ENCODE assay signal across 21 cellular contexts in genomic region chr16:25033852-25034251, GRCh38. TPM values are rescaled to one million over a fixed set of nuclear protein-coding genes. Genes with fewer than 3 reads are reported as not detected.
DNase-seq lines count a peak whose midpoint lies in the region; ATAC-seq, FAIRE-seq and TF ChIP-seq lines count a peak whose summit lies in the region.
"Had no signal": no experiment of that assay in that cellular context is flagged by ENCODE, and none has a peak within 500 bp of the region (broad histone marks: within the 10 kb centered on the region; RNA-seq: fewer than 3 reads in every experiment).

No MANE protein-coding gene starts in this region.

- H3K9me3 ChIP-seq in CD4-positive, alpha-beta T cell (ENCODE audit: control insufficient read depth, low read length): no peaks in the 10 kb centered on the region
- H3K9me3 ChIP-seq in Panc1 (ENCODE audit: control insufficient read depth, insufficient read depth, low read depth, low read length): no peaks in the 10 kb centered on the region

- no peak overlapping the region for H3K27ac Mint-ChIP-seq in CD4-positive, alpha-beta T cell
- H3K27ac Mint-ChIP-seq in chondrocyte (ENCODE audit: unreplicated experiment) (peak overlapping the region; percentile 82), nephron (no peak overlapping the region)
- no peak overlapping the region for H3K27ac Mint-ChIP-seq in stimulated activated naive CD8-positive, alpha-beta T cell treated with anti-CD3 and anti-CD28 coated beads, Interleukin-15, amount 100 ng/mL, for 72 hours
- H3K27ac Mint-ChIP-seq: dendritic cell treated with granulocyte-macrophage colony-stimulating factor and Interleukin-4, amounts not matched to agents 40 ng/mL and 50 ng/mL, for 4 days; stimulated activated naive CD8-positive, alpha-beta T cell treated with anti-CD3 and anti-CD28 coated beads, Interleukin-15, Interleukin-2, amounts not matched to agents 100 ng/mL and 50 ng/mL, for 24 hours; T-cell; WTC11 had no signal

- H3K9me3 Mint-ChIP-seq in CD4-positive, alpha-beta T cell: no peaks in the 10 kb centered on the region
- H3K9me3 Mint-ChIP-seq in chondrocyte (ENCODE audit: low read depth) (no peaks in the 10 kb centered on the region), nephron (no peaks in the 10 kb centered on the region)
- no peaks in the 10 kb centered on the region for H3K9me3 Mint-ChIP-seq in stimulated activated naive CD8-positive, alpha-beta T cell treated with anti-CD3 and anti-CD28 coated beads, Interleukin-15, amount 100 ng/mL, for 72 hours
- H3K9me3 Mint-ChIP-seq: dendritic cell treated with granulocyte-macrophage colony-stimulating factor and Interleukin-4, amounts not matched to agents 40 ng/mL and 50 ng/mL, for 4 days; stimulated activated naive CD8-positive, alpha-beta T cell treated with anti-CD3 and anti-CD28 coated beads, Interleukin-15, Interleukin-2, amounts not matched to agents 100 ng/mL and 50 ng/mL, for 24 hours; T-cell; WTC11 had no signal

- CTCF ChIA-PET in CD4-positive, alpha-beta T cell (lab: Charles Lee): no interaction called here
- CTCF ChIA-PET in Panc1 (lab: Charles Lee): no interaction called here

- H3K36me3 ChIP-seq in Panc1 (ENCODE audit: control insufficient read depth, insufficient read depth, low read length): no peaks in the 10 kb centered on the region

- no peak for ATAC-seq in CD4-positive, alpha-beta T cell (ENCODE audit: poor library complexity)
- ATAC-seq in Panc1: no peak
- no peak for ATAC-seq in stimulated activated naive CD8-positive, alpha-beta T cell treated with anti-CD3 and anti-CD28 coated beads, Interleukin-15, Interleukin-2, amounts not matched to agents 100 U/mL and 50 U/mL, for 24 hours
- no peak for ATAC-seq in stimulated activated naive CD8-positive, alpha-beta T cell treated with anti-CD3 and anti-CD28 coated beads, Interleukin-15, amount 100 ng/mL, for 72 hours
- ATAC-seq: esophagus mucosa, left cardiac atrium, T-cell, WTC11 had no signal

- H3K27me3 ChIP-seq in CD4-positive, alpha-beta T cell (ENCODE audit: control insufficient read depth, insufficient read depth, low read length): no peaks in the 10 kb centered on the region
- H3K27me3 ChIP-seq in Panc1 (ENCODE audit: control insufficient read depth, insufficient read depth, low read length): no peaks in the 10 kb centered on the region

- H3K36me3 Mint-ChIP-seq in CD4-positive, alpha-beta T cell (ENCODE audit: low read depth): no peaks in the 10 kb centered on the region
- H3K36me3 Mint-ChIP-seq in chondrocyte (ENCODE audit: low read depth) (no peaks in the 10 kb centered on the region), nephron (ENCODE audit: low read depth) (no peaks in the 10 kb centered on the region)
- H3K36me3 Mint-ChIP-seq: WTC11 had no signal

- DNase-seq in CD4-positive, alpha-beta T cell: no peak
- DNase-seq in Panc1 (ENCODE audit: low read depth, low spot score) (no peak), chondrocyte (ENCODE audit: low spot score) (no peak), HTR-8/SVneo (ENCODE audit: insufficient read length, low spot score) (no peak), SW 1271 (lab: John Stamatoyannopoulos, UW) (no peak)
- DNase-seq in stimulated activated naive CD8-positive, alpha-beta T cell treated with anti-CD3 and anti-CD28 coated beads, Interleukin-15, Interleukin-2, amounts not matched to agents 100 U/mL and 50 U/mL, for 24 hours: no peak
- DNase-seq in stimulated activated naive CD8-positive, alpha-beta T cell treated with anti-CD3 and anti-CD28 coated beads, Interleukin-15, amount 100 ng/mL, for 72 hours: no peak
- DNase-seq: activated CD8-positive, alpha-beta memory T cell treated with anti-CD3 and anti-CD28 coated beads for 24 hours; AML-193; aorta; DMS 273 treated with DMSO at 0.1 percent for 48 hours; hypothalamus; left cardiac atrium; NCI-H146; NCI-H510A treated with DMSO at 0.1 percent for 48 hours; T-cell had no signal

- no peak for TF ChIP-seq CTCF in CD4-positive, alpha-beta T cell (IDR thresholded peaks at IDR 0.05)
- TF ChIP-seq CTCF in Panc1 (IDR thresholded peaks at IDR 0.05): no peak
- TF ChIP-seq CTCF in chondrocyte (IDR thresholded peaks at IDR 0.05): no peak
- TF ChIP-seq CTCF in nephron (IDR thresholded peaks at IDR 0.05; ENCODE audit: unreplicated experiment in 3 of 3): no peak

- no TSS peak for BruUV-seq in Panc1 (replicated peaks; lab: Mats Ljungman, UMichigan)

- peak overlapping the region; percentile 21 for H3K4me3 Mint-ChIP-seq in CD4-positive, alpha-beta T cell
- no peak overlapping the region for H3K4me3 Mint-ChIP-seq in chondrocyte (ENCODE audit: unreplicated experiment)
- peak overlapping the region in 2 of 3 experiments; percentile 41 to 51 for H3K4me3 Mint-ChIP-seq in nephron
- H3K4me3 Mint-ChIP-seq in stimulated activated naive CD8-positive, alpha-beta T cell treated with anti-CD3 and anti-CD28 coated beads, Interleukin-15, amount 100 ng/mL, for 72 hours: no peak overlapping the region
- H3K4me3 Mint-ChIP-seq: dendritic cell treated with granulocyte-macrophage colony-stimulating factor and Interleukin-4, amounts not matched to agents 40 ng/mL and 50 ng/mL, for 4 days; stimulated activated naive CD8-positive, alpha-beta T cell treated with anti-CD3 and anti-CD28 coated beads, Interleukin-15, Interleukin-2, amounts not matched to agents 100 ng/mL and 50 ng/mL, for 24 hours; WTC11 had no signal

- H3K4me1 ChIP-seq in Panc1 (ENCODE audit: control insufficient read depth, insufficient read depth, low read length): peaks cover 30% of the 10 kb centered on the region

- intact Hi-C loops in CD4-positive, alpha-beta T cell (cut with DNase I, micrococcal nuclease): loop anchor here in 1 of 2 experiments (5.0 kb wide), 1 partner anchor 33 kb away; no protein-coding TSS in a partner anchor
- intact Hi-C loops in Panc1 (cut with micrococcal nuclease; ENCODE audit: unreplicated experiment): no loop called here

- FAIRE-seq in HTR-8/SVneo (lab: Jason Lieb, UNC): no peak

- POLR2A ChIA-PET in CD4-positive, alpha-beta T cell (lab: Charles Lee): interaction anchor here (1.0 to 1.2 kb wide), 3 partner anchors 15 to 19 kb away, joined by 3 to 7 read pairs (median 3); partner anchors contain the start of gene ARHGAP17
- POLR2A ChIA-PET in Panc1 (lab: Charles Lee): no interaction called here

- H3K4me1 Mint-ChIP-seq in CD4-positive, alpha-beta T cell (ENCODE audit: low read depth): peaks cover 35% of the 10 kb centered on the region
- H3K4me1 Mint-ChIP-seq in chondrocyte (ENCODE audit: low read depth) (peaks cover 39% of the 10 kb centered on the region), nephron (peaks cover 9% of the 10 kb centered on the region)
- peaks cover 55% of the 10 kb centered on the region for H3K4me1 Mint-ChIP-seq in stimulated activated naive CD8-positive, alpha-beta T cell treated with anti-CD3 and anti-CD28 coated beads, Interleukin-15, amount 100 ng/mL, for 72 hours

- in situ Hi-C loops in Panc1 (cut with HindIII; ENCODE audit: low pct_unique_long_range_greater_than_20kb, low sequenced_read_pairs): no loop called here

- no peaks in the 10 kb centered on the region for H3K27me3 Mint-ChIP-seq in CD4-positive, alpha-beta T cell
- H3K27me3 Mint-ChIP-seq in chondrocyte (ENCODE audit: low read depth) (no peaks in the 10 kb centered on the region), nephron (ENCODE audit: low read depth) (peaks cover 7% of the 10 kb centered on the region)
- H3K27me3 Mint-ChIP-seq in stimulated activated naive CD8-positive, alpha-beta T cell treated with anti-CD3 and anti-CD28 coated beads, Interleukin-15, amount 100 ng/mL, for 72 hours: no peaks in the 10 kb centered on the region
- H3K27me3 Mint-ChIP-seq: stimulated activated naive CD8-positive, alpha-beta T cell treated with anti-CD3 and anti-CD28 coated beads, Interleukin-15, Interleukin-2, amounts not matched to agents 100 ng/mL and 50 ng/mL, for 24 hours; T-cell had no signal

- no peak overlapping the region for H3K27ac ChIP-seq in CD4-positive, alpha-beta T cell (ENCODE audit: low read depth, low read length)
- H3K27ac ChIP-seq in Panc1 (ENCODE audit: low read length): peak overlapping the region; percentile 31

- H3K4me3 ChIP-seq in Panc1 (ENCODE audit: low read depth in 2 of 2, low read length in 2 of 2): no peak overlapping the region

RNA-seq across cellular contexts. Expression of gene ARHGAP17, which starts 18.7 kb away (rescaled TPM):
- total RNA-seq in CD4-positive, alpha-beta T cell: 10 to 100 TPM; 42.5 to 43.4 TPM
- 113 TPM for total RNA-seq in Panc1 (2021; ENCODE audit: unreplicated experiment)
- polyA plus RNA-seq in Panc1 (2012; ENCODE audit: insufficient read length): 75.4 TPM
- 74.7 to 85.4 TPM (median 75.2 TPM) in 3 replicates for total RNA-seq in chondrocyte

Comparison
In these comparisons a context has a peak if more than half of its experiments do, and no peak if none do; other contexts are left out.
1. H3K4me3 Mint-ChIP-seq: peak in CD4-positive, alpha-beta T cell (single experiment) and nephron (2 of 3); none in chondrocyte (single experiment) and stimulated activated naive CD8-positive, alpha-beta T cell treated with anti-CD3 and anti-CD28 coated beads, Interleukin-15, amount 100 ng/mL, for 72 hours (0 of 2).